ENCODE assay signal across 24 cellular contexts in genomic region chr20:44952731-44953130, GRCh38. TPM values are rescaled to one million over a fixed set of nuclear protein-coding genes. Genes with fewer than 3 reads are reported as not detected.
DNase-seq lines count a peak whose midpoint lies in the region; ATAC-seq and TF ChIP-seq lines count a peak whose summit lies in the region.
"Had no signal": no experiment of that assay in that cellular context is flagged by ENCODE, and none has a peak within 500 bp of the region (broad histone marks: within the 10 kb centered on the region; RNA-seq: fewer than 3 reads in every experiment).

No MANE protein-coding gene starts in this region.

- H3K9me3 Mint-ChIP-seq in activated CD4-positive, alpha-beta T cell treated with anti-CD3 and anti-CD28 coated beads, Interleukin-2, amount 10 ng/mL, durations not matched to agents 7 days and 5 days, result no peaks in the 10 kb centered on the region
- H3K9me3 Mint-ChIP-seq in CD4-positive, CD25-positive, alpha-beta regulatory T cell, result no peaks in the 10 kb centered on the region
- no peaks in the 10 kb centered on the region for H3K9me3 Mint-ChIP-seq in activated CD8-positive, alpha-beta T cell treated with anti-CD3 and anti-CD28 coated beads, Interleukin-2, amount 10 ng/mL, durations not matched to agents 7 days and 5 days (ENCODE audit: insufficient read depth)
- no peaks in the 10 kb centered on the region for H3K9me3 Mint-ChIP-seq in nephron progenitor cell
- H3K9me3 Mint-ChIP-seq: activated naive CD4-positive, alpha-beta T cell treated with anti-CD3 and anti-CD28 coated beads for 36 hours; endodermal cell had no signal

- POLR2A ChIA-PET in activated CD4-positive, alpha-beta T cell treated with anti-CD3 and anti-CD28 coated beads, Interleukin-2, amount 10 ng/mL, durations not matched to agents 7 days and 5 days (lab: Charles Lee), result no interaction called here
- POLR2A ChIA-PET in activated CD8-positive, alpha-beta T cell treated with anti-CD3 and anti-CD28 coated beads, Interleukin-2, amount 10 ng/mL, durations not matched to agents 7 days and 5 days (lab: Charles Lee), result interaction anchor here (1.4 kb wide), 2 partner anchors 10 to 15 kb away, joined by 3 read pairs; no protein-coding TSS in a partner anchor

- H3K27ac Mint-ChIP-seq in activated CD4-positive, alpha-beta T cell treated with anti-CD3 and anti-CD28 coated beads, Interleukin-2, amount 10 ng/mL, durations not matched to agents 7 days and 5 days, result peak overlapping the region; percentile 25
- H3K27ac Mint-ChIP-seq in CD4-positive, CD25-positive, alpha-beta regulatory T cell, result peak overlapping the region; percentile 52 to 83 (median 74)
- H3K27ac Mint-ChIP-seq in activated CD8-positive, alpha-beta T cell treated with anti-CD3 and anti-CD28 coated beads, Interleukin-2, amount 10 ng/mL, durations not matched to agents 7 days and 5 days, result peak overlapping the region; percentile 16
- H3K27ac Mint-ChIP-seq in nephron progenitor cell, result peak overlapping the region; percentile 79
- H3K27ac Mint-ChIP-seq: activated naive CD4-positive, alpha-beta T cell treated with anti-CD3 and anti-CD28 coated beads for 36 hours; endodermal cell had no signal

- ATAC-seq in CD4-positive, CD25-positive, alpha-beta regulatory T cell (ENCODE audit: low read depth in 2 of 2), result no peak
- no peak for ATAC-seq in activated CD8-positive, alpha-beta T cell treated with anti-CD3 and anti-CD28 coated beads, Interleukin-2, amount 10 ng/mL, durations not matched to agents 7 days and 5 days
- no peak for ATAC-seq in GM18907 (IDR thresholded peaks at IDR 0.05; ENCODE audit: unreplicated experiment)
- no peak for ATAC-seq in HG02588 (IDR thresholded peaks at IDR 0.05; ENCODE audit: unreplicated experiment)
- ATAC-seq: body of pancreas, mucosa of descending colon, Right ventricle myocardium inferior had no signal

- peaks cover 61% of the 10 kb centered on the region for H3K36me3 Mint-ChIP-seq in activated CD4-positive, alpha-beta T cell treated with anti-CD3 and anti-CD28 coated beads, Interleukin-2, amount 10 ng/mL, durations not matched to agents 7 days and 5 days (ENCODE audit: low read depth)
- peaks cover 70% of the 10 kb centered on the region for H3K36me3 Mint-ChIP-seq in CD4-positive, CD25-positive, alpha-beta regulatory T cell
- peaks cover 69% of the 10 kb centered on the region for H3K36me3 Mint-ChIP-seq in activated CD8-positive, alpha-beta T cell treated with anti-CD3 and anti-CD28 coated beads, Interleukin-2, amount 10 ng/mL, durations not matched to agents 7 days and 5 days (ENCODE audit: low read depth)
- H3K36me3 Mint-ChIP-seq in nephron progenitor cell (ENCODE audit: low read depth), result peaks cover 82% of the 10 kb centered on the region

- H3K27me3 ChIP-seq in CD4-positive, CD25-positive, alpha-beta regulatory T cell (ENCODE audit: control insufficient read depth, insufficient read depth, low read length), result no peaks in the 10 kb centered on the region
- H3K27me3 ChIP-seq: BE2C, body of pancreas, spleen, transverse colon had no signal

- no peak overlapping the region for H3K4me3 Mint-ChIP-seq in activated CD4-positive, alpha-beta T cell treated with anti-CD3 and anti-CD28 coated beads, Interleukin-2, amount 10 ng/mL, durations not matched to agents 7 days and 5 days
- H3K4me3 Mint-ChIP-seq in CD4-positive, CD25-positive, alpha-beta regulatory T cell, result no peak overlapping the region
- no peak overlapping the region for H3K4me3 Mint-ChIP-seq in activated CD8-positive, alpha-beta T cell treated with anti-CD3 and anti-CD28 coated beads, Interleukin-2, amount 10 ng/mL, durations not matched to agents 7 days and 5 days
- no peak overlapping the region for H3K4me3 Mint-ChIP-seq in nephron progenitor cell
- H3K4me3 Mint-ChIP-seq: activated naive CD4-positive, alpha-beta T cell treated with anti-CD3 and anti-CD28 coated beads for 36 hours; endodermal cell had no signal

- H3K4me3 ChIP-seq in CD4-positive, CD25-positive, alpha-beta regulatory T cell (ENCODE audit: low read depth, low read length), result no peak overlapping the region
- H3K4me3 ChIP-seq: body of pancreas, mucosa of descending colon, spleen, transverse colon had no signal

- H3K4me1 ChIP-seq in CD4-positive, CD25-positive, alpha-beta regulatory T cell (ENCODE audit: control insufficient read depth, insufficient read depth, low read length, poor library complexity, severe bottlenecking), result peaks cover 3% of the 10 kb centered on the region
- H3K4me1 ChIP-seq: BE2C, body of pancreas, transverse colon had no signal

- peaks cover 85% of the 10 kb centered on the region for H3K36me3 ChIP-seq in CD4-positive, CD25-positive, alpha-beta regulatory T cell (ENCODE audit: control insufficient read depth, insufficient read depth, low read length)

- CTCF ChIA-PET in activated CD4-positive, alpha-beta T cell treated with anti-CD3 and anti-CD28 coated beads, Interleukin-2, amount 10 ng/mL, durations not matched to agents 7 days and 5 days (lab: Charles Lee), result interaction anchor here (0.6 to 3.5 kb wide), 4 partner anchors 11 to 43 kb away, joined by 3 to 15 read pairs (median 3); partner anchors contain the start of gene PABPC1L
- CTCF ChIA-PET in activated CD8-positive, alpha-beta T cell treated with anti-CD3 and anti-CD28 coated beads, Interleukin-2, amount 10 ng/mL, durations not matched to agents 7 days and 5 days (lab: Charles Lee), result interaction anchor here (1.3 to 2.0 kb wide), 3 partner anchors 12 to 143 kb away, joined by 3 to 5 read pairs (median 4); no protein-coding TSS in a partner anchor

- no peak for TF ChIP-seq CTCF in nephron progenitor cell (IDR thresholded peaks at IDR 0.05)

- H3K4me1 Mint-ChIP-seq in activated CD4-positive, alpha-beta T cell treated with anti-CD3 and anti-CD28 coated beads, Interleukin-2, amount 10 ng/mL, durations not matched to agents 7 days and 5 days, result peaks cover 33% of the 10 kb centered on the region
- peaks cover 5 to 41% (median 23%) of the 10 kb centered on the region in 4 donors for H3K4me1 Mint-ChIP-seq in CD4-positive, CD25-positive, alpha-beta regulatory T cell
- H3K4me1 Mint-ChIP-seq in activated CD8-positive, alpha-beta T cell treated with anti-CD3 and anti-CD28 coated beads, Interleukin-2, amount 10 ng/mL, durations not matched to agents 7 days and 5 days (ENCODE audit: low read depth), result peaks cover 23% of the 10 kb centered on the region
- peaks cover 22% of the 10 kb centered on the region for H3K4me1 Mint-ChIP-seq in nephron progenitor cell

- no peaks in the 10 kb centered on the region for H3K9me3 ChIP-seq in CD4-positive, CD25-positive, alpha-beta regulatory T cell (ENCODE audit: control insufficient read depth in 2 of 2, low read length in 2 of 2)
- H3K9me3 ChIP-seq: BE2C, body of pancreas, mucosa of descending colon, spleen, transverse colon had no signal

- no peaks in the 10 kb centered on the region for H3K27me3 Mint-ChIP-seq in activated CD4-positive, alpha-beta T cell treated with anti-CD3 and anti-CD28 coated beads, Interleukin-2, amount 10 ng/mL, durations not matched to agents 7 days and 5 days
- no peaks in the 10 kb centered on the region for H3K27me3 Mint-ChIP-seq in CD4-positive, CD25-positive, alpha-beta regulatory T cell
- no peaks in the 10 kb centered on the region for H3K27me3 Mint-ChIP-seq in activated CD8-positive, alpha-beta T cell treated with anti-CD3 and anti-CD28 coated beads, Interleukin-2, amount 10 ng/mL, durations not matched to agents 7 days and 5 days (ENCODE audit: low read depth)
- no peaks in the 10 kb centered on the region for H3K27me3 Mint-ChIP-seq in nephron progenitor cell (ENCODE audit: low read depth, poor library complexity)

- H3K27ac ChIP-seq in CD4-positive, CD25-positive, alpha-beta regulatory T cell (ENCODE audit: insufficient read depth, low read length, poor library complexity, severe bottlenecking), result no peak overlapping the region
- H3K27ac ChIP-seq: body of pancreas, spleen, transverse colon had no signal

- DNase-seq in activated CD4-positive, alpha-beta T cell treated with anti-CD3 and anti-CD28 coated beads, Interleukin-2, amount 10 ng/mL, durations not matched to agents 7 days and 5 days, result no peak
- DNase-seq in activated CD4-positive, alpha-beta T cell treated with anti-CD3 and anti-CD28 coated beads, Interleukin-2, amount 50 U/mL, for 48 hours, result no peak
- no peak for DNase-seq in CD4-positive, CD25-positive, alpha-beta regulatory T cell
- no peak for DNase-seq in activated CD8-positive, alpha-beta T cell treated with anti-CD3 and anti-CD28 coated beads, Interleukin-2, amount 10 ng/mL, durations not matched to agents 7 days and 5 days
- no peak for DNase-seq in nephron progenitor cell
- no peak for DNase-seq in stimulated activated CD4-positive, alpha-beta T cell treated with anti-CD3 and anti-CD28 coated beads, Interleukin-2, amount 100 ng/mL, for 48 hours
- DNase-seq: activated CD4-positive, alpha-beta T cell treated with anti-CD3 and anti-CD28 coated beads for 4 hours; activated naive CD4-positive, alpha-beta T cell treated with anti-CD3 and anti-CD28 coated beads for 36 hours; BE2C; body of pancreas; endodermal cell; islet precursor cell; mucosa of descending colon; NCI-H1048; NCI-H187 treated with DMSO at 0.1 percent for 48 hours; NCI-H2227 treated with DMSO at 0.1 percent for 48 hours; nucleus accumbens; retina; spleen; stimulated activated CD4-positive, alpha-beta T cell treated with anti-CD3 and anti-CD28 coated beads, Interleukin-4, amount 100 ng/mL, for 24 hours; transverse colon had no signal

RNA-seq across cellular contexts. Expression of gene TOMM34, which starts 7.5 kb away (rescaled TPM):
- 10 to 100 TPM; 21.4 to 23.3 TPM for total RNA-seq in activated CD4-positive, alpha-beta T cell treated with anti-CD3 and anti-CD28 coated beads, Interleukin-2, amount 10 ng/mL, durations not matched to agents 7 days and 5 days
- 10.7 TPM for total RNA-seq in CD4-positive, CD25-positive, alpha-beta regulatory T cell
- 10 to 100 TPM; 13.8 to 24.2 (median 23.0) TPM for polyA plus RNA-seq in CD4-positive, CD25-positive, alpha-beta regulatory T cell
- 10 to 100 TPM; 20.2 to 20.3 TPM for total RNA-seq in activated CD8-positive, alpha-beta T cell treated with anti-CD3 and anti-CD28 coated beads, Interleukin-2, amount 10 ng/mL, durations not matched to agents 7 days and 5 days

RNA-seq across cellular contexts. Expression of gene STK4, which starts 13.6 kb away (rescaled TPM):
- total RNA-seq in activated CD4-positive, alpha-beta T cell treated with anti-CD3 and anti-CD28 coated beads, Interleukin-2, amount 10 ng/mL, durations not matched to agents 7 days and 5 days, result 100 to 1,000 TPM; 201 to 229 TPM
- 375 TPM for total RNA-seq in CD4-positive, CD25-positive, alpha-beta regulatory T cell
- polyA plus RNA-seq in CD4-positive, CD25-positive, alpha-beta regulatory T cell, result 100 to 1,000 TPM; 211 to 254 (median 227) TPM
- 100 to 1,000 TPM; 159 to 164 TPM for total RNA-seq in activated CD8-positive, alpha-beta T cell treated with anti-CD3 and anti-CD28 coated beads, Interleukin-2, amount 10 ng/mL, durations not matched to agents 7 days and 5 days

RNA-seq across cellular contexts. Expression of gene PABPC1L, which starts 42.9 kb away (rescaled TPM):
- 10 to 100 TPM; 59.4 to 60.6 TPM for total RNA-seq in activated CD4-positive, alpha-beta T cell treated with anti-CD3 and anti-CD28 coated beads, Interleukin-2, amount 10 ng/mL, durations not matched to agents 7 days and 5 days
- 66.1 TPM for total RNA-seq in CD4-positive, CD25-positive, alpha-beta regulatory T cell
- polyA plus RNA-seq in CD4-positive, CD25-positive, alpha-beta regulatory T cell, result under 1 TPM in 2 of 4 donors, not detected in 2; 0.12 to 0.68 TPM
- total RNA-seq in activated CD8-positive, alpha-beta T cell treated with anti-CD3 and anti-CD28 coated beads, Interleukin-2, amount 10 ng/mL, durations not matched to agents 7 days and 5 days, result 100 to 1,000 TPM in 1 of 2 experiments, 10 to 100 TPM in 1; 90.0 to 103 TPM

Comparison
In these comparisons a context has a peak if more than half of its experiments do, and no peak if none do; other contexts are left out.
1. H3K27ac Mint-ChIP-seq: peak in every context shown above with its lines; median percentile 79 in nephron progenitor cell; 74 in CD4-positive, CD25-positive, alpha-beta regulatory T cell; 25 in activated CD4-positive, alpha-beta T cell treated with anti-CD3 and anti-CD28 coated beads, Interleukin-2, amount 10 ng/mL, durations not matched to agents 7 days and 5 days; 16 in activated CD8-positive, alpha-beta T cell treated with anti-CD3 and anti-CD28 coated beads, Interleukin-2, amount 10 ng/mL, durations not matched to agents 7 days and 5 days.